10 cellular contexts compared by ENCODE assay signal in genomic region chr7:20199015-20199737, GRCh38. TPM values are rescaled to one million over a fixed set of nuclear protein-coding genes. Genes with fewer than 3 reads are reported as not detected.
DNase-seq lines count a peak whose midpoint lies in the region; ATAC-seq and TF ChIP-seq lines count a peak whose summit lies in the region.
"Had no signal": no experiment of that assay in that cellular context is flagged by ENCODE, and none has a peak within 500 bp of the region (broad histone marks: within the 10 kb centered on the region; RNA-seq: fewer than 3 reads in every experiment).

No MANE protein-coding gene starts in this region.

- H3K27me3 Mint-ChIP-seq in activated CD8-positive, alpha-beta memory T cell treated with anti-CD3 and anti-CD28 coated beads, Interleukin-2, amount 10 ng/mL, durations not matched to agents 7 days and 5 days: no peaks in the 10 kb centered on the region
- H3K27me3 Mint-ChIP-seq in HFFc6 (ENCODE audit: insufficient read depth): no peaks in the 10 kb centered on the region; the same call in 1 of the 2 replicates
- no peaks in the 10 kb centered on the region for H3K27me3 Mint-ChIP-seq in stimulated activated naive CD8-positive, alpha-beta T cell treated with anti-CD3 and anti-CD28 coated beads, Interleukin-15, amount 100 ng/mL, for 72 hours
- H3K27me3 Mint-ChIP-seq: activated naive CD4-positive, alpha-beta T cell treated with anti-CD3 and anti-CD28 coated beads, Interleukin-2, amount 50 U/mL, for 24 hours had no signal

- H3K9me3 Mint-ChIP-seq in activated CD8-positive, alpha-beta memory T cell treated with anti-CD3 and anti-CD28 coated beads, Interleukin-2, amount 10 ng/mL, durations not matched to agents 7 days and 5 days (ENCODE audit: low read depth): no peaks in the 10 kb centered on the region
- peaks cover 13% of the 10 kb centered on the region for H3K9me3 Mint-ChIP-seq in HFFc6
- peaks cover 0 to 5% of the 10 kb centered on the region in 2 donors for H3K9me3 Mint-ChIP-seq in stimulated activated naive CD8-positive, alpha-beta T cell treated with anti-CD3 and anti-CD28 coated beads, Interleukin-15, amount 100 ng/mL, for 72 hours
- H3K9me3 Mint-ChIP-seq: activated naive CD4-positive, alpha-beta T cell treated with anti-CD3 and anti-CD28 coated beads, Interleukin-2, amount 50 U/mL, for 24 hours; CD8-positive, alpha-beta T cell had no signal

- no peak overlapping the region for H3K27ac Mint-ChIP-seq in activated CD8-positive, alpha-beta memory T cell treated with anti-CD3 and anti-CD28 coated beads, Interleukin-2, amount 10 ng/mL, durations not matched to agents 7 days and 5 days
- H3K27ac Mint-ChIP-seq in HFFc6: no peak overlapping the region
- no peak overlapping the region for H3K27ac Mint-ChIP-seq in stimulated activated naive CD8-positive, alpha-beta T cell treated with anti-CD3 and anti-CD28 coated beads, Interleukin-15, amount 100 ng/mL, for 72 hours
- H3K27ac Mint-ChIP-seq: activated naive CD4-positive, alpha-beta T cell treated with anti-CD3 and anti-CD28 coated beads, Interleukin-2, amount 50 U/mL, for 24 hours; CD8-positive, alpha-beta T cell had no signal

- peaks cover 10% of the 10 kb centered on the region for H3K4me1 Mint-ChIP-seq in activated CD8-positive, alpha-beta memory T cell treated with anti-CD3 and anti-CD28 coated beads, Interleukin-2, amount 10 ng/mL, durations not matched to agents 7 days and 5 days
- no peaks in the 10 kb centered on the region for H3K4me1 Mint-ChIP-seq in HFFc6 (ENCODE audit: low read depth)
- peaks cover 5% of the 10 kb centered on the region for H3K4me1 Mint-ChIP-seq in stimulated activated naive CD8-positive, alpha-beta T cell treated with anti-CD3 and anti-CD28 coated beads, Interleukin-15, amount 100 ng/mL, for 72 hours
- H3K4me1 Mint-ChIP-seq: activated naive CD4-positive, alpha-beta T cell treated with anti-CD3 and anti-CD28 coated beads, Interleukin-2, amount 50 U/mL, for 24 hours had no signal

- TF ChIP-seq CTCF in HFFc6 (IDR thresholded peaks at IDR 0.05): no peak

- CTCF ChIA-PET in activated CD8-positive, alpha-beta memory T cell treated with anti-CD3 and anti-CD28 coated beads, Interleukin-2, amount 10 ng/mL, durations not matched to agents 7 days and 5 days (lab: Charles Lee): no interaction called here

- no peak overlapping the region for H3K4me3 Mint-ChIP-seq in activated CD8-positive, alpha-beta memory T cell treated with anti-CD3 and anti-CD28 coated beads, Interleukin-2, amount 10 ng/mL, durations not matched to agents 7 days and 5 days
- no peak overlapping the region for H3K4me3 Mint-ChIP-seq in HFFc6
- no peak overlapping the region for H3K4me3 Mint-ChIP-seq in stimulated activated naive CD8-positive, alpha-beta T cell treated with anti-CD3 and anti-CD28 coated beads, Interleukin-15, amount 100 ng/mL, for 72 hours
- H3K4me3 Mint-ChIP-seq: activated naive CD4-positive, alpha-beta T cell treated with anti-CD3 and anti-CD28 coated beads, Interleukin-2, amount 50 U/mL, for 24 hours; CD8-positive, alpha-beta T cell had no signal

- no peak for DNase-seq in activated CD8-positive, alpha-beta memory T cell treated with anti-CD3 and anti-CD28 coated beads, Interleukin-2, amount 10 ng/mL, durations not matched to agents 7 days and 5 days
- no peak for DNase-seq in activated CD8-positive, alpha-beta memory T cell treated with anti-CD3 and anti-CD28 coated beads, Interleukin-2, amount 50 U/mL, for 4 hours
- DNase-seq in HFFc6: peak; percentile 34
- DNase-seq in LoVo (ENCODE audit: low spot score): peak; percentile 71
- DNase-seq in glomerular visceral epithelial cell (ENCODE audit: extremely low spot score): peak; percentile 92
- DNase-seq in stimulated activated naive CD8-positive, alpha-beta T cell treated with anti-CD3 and anti-CD28 coated beads, Interleukin-15, amount 100 ng/mL, for 72 hours: no peak
- no peak for DNase-seq in hepatic stellate cell (ENCODE audit: low spot score)

- ATAC-seq in activated CD8-positive, alpha-beta memory T cell treated with anti-CD3 and anti-CD28 coated beads, Interleukin-2, amount 10 ng/mL, durations not matched to agents 7 days and 5 days: peak; percentile 45
- peak; percentile 93 for ATAC-seq in SK-N-SH treated with all-trans-retinoic acid at 6 μM for 48 hours
- peak; percentile 58 for ATAC-seq in stimulated activated naive CD8-positive, alpha-beta T cell treated with anti-CD3 and anti-CD28 coated beads, Interleukin-15, amount 100 ng/mL, for 72 hours
- ATAC-seq: CD8-positive, alpha-beta T cell had no signal

- no peaks in the 10 kb centered on the region for H3K36me3 Mint-ChIP-seq in activated CD8-positive, alpha-beta memory T cell treated with anti-CD3 and anti-CD28 coated beads, Interleukin-2, amount 10 ng/mL, durations not matched to agents 7 days and 5 days
- H3K36me3 Mint-ChIP-seq in HFFc6 (ENCODE audit: low read depth): no peaks in the 10 kb centered on the region
- H3K36me3 Mint-ChIP-seq: activated naive CD4-positive, alpha-beta T cell treated with anti-CD3 and anti-CD28 coated beads, Interleukin-2, amount 50 U/mL, for 24 hours; CD8-positive, alpha-beta T cell had no signal

TF ChIP-seq in SK-N-SH treated with all-trans-retinoic acid at 6 μM for 48 hours, 23 proteins besides CTCF, POLR2A, EP300 and RAD21:
- no peak for TF ChIP-seq CSRNP3 (CRISPR knock-in tag; IDR thresholded peaks at IDR 0.05)
- TF ChIP-seq POU6F1 (CRISPR knock-in tag; IDR thresholded peaks at IDR 0.05; ENCODE audit: borderline replicate concordance, low read depth): peak; percentile 10; the same call in 1 of the 2 replicates

RNA-seq across cellular contexts. Expression of gene MACC1, which starts 18.0 kb away (rescaled TPM):
- 1 to 10 TPM; 1.5 to 2.7 TPM for total RNA-seq in activated CD8-positive, alpha-beta memory T cell treated with anti-CD3 and anti-CD28 coated beads, Interleukin-2, amount 10 ng/mL, durations not matched to agents 7 days and 5 days
- total RNA-seq in HFFc6 (2021; fragmentation: NEBNext Ultra II Directional; extraction: Animal tissue kit (Norgen Biotek cat#: 25700)): not detected

Comparison
In these comparisons a context has a peak if more than half of its experiments do, and no peak if none do; other contexts are left out.
1. DNase-seq: peak in HFFc6 (single experiment), LoVo (single experiment) and glomerular visceral epithelial cell (single experiment); none in activated CD8-positive, alpha-beta memory T cell treated with anti-CD3 and anti-CD28 coated beads, Interleukin-2, amount 10 ng/mL, durations not matched to agents 7 days and 5 days (single experiment), activated CD8-positive, alpha-beta memory T cell treated with anti-CD3 and anti-CD28 coated beads, Interleukin-2, amount 50 U/mL, for 4 hours (single experiment), stimulated activated naive CD8-positive, alpha-beta T cell treated with anti-CD3 and anti-CD28 coated beads, Interleukin-15, amount 100 ng/mL, for 72 hours (0 of 2) and hepatic stellate cell (single experiment).
2. Peak in every context shown above with its lines, with median percentiles within 50 percentile points of each other: ATAC-seq.